ENCODE assay signal across 9 cellular contexts in the genomic region with DNA sequence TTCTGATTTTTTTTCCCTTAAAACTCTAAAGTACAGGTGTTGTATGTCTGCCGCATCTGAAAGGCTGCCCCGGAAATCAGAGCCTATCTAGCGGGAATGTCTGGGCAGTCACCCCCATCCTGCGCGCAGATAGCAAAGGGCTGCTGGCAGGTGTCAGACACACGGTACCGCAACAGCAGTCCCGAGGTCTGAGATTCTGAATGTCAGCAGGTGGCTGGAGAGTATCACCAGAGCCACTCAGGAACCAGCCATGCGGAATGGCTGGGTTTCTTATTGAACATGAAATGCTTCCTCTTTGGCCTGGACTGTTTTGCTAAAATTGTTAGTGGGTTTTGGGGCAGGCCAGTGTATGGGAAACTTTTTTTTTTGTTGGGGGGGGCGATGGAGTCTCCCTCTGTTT. TPM values are rescaled to one million over a fixed set of nuclear protein-coding genes. Genes with fewer than 3 reads are reported as not detected.
DNase-seq lines count a peak whose midpoint lies in the region; ATAC-seq and TF ChIP-seq lines count a peak whose summit lies in the region.
"Had no signal": no experiment of that assay in that cellular context is flagged by ENCODE, and none has a peak within 500 bp of the region (broad histone marks: within the 10 kb centered on the region; RNA-seq: fewer than 3 reads in every experiment).

No MANE protein-coding gene starts in this region.

- no peak overlapping the region for H3K4me3 Mint-ChIP-seq in stimulated activated effector memory CD8-positive, alpha-beta T cell treated with anti-CD3 and anti-CD28 coated beads, Interleukin-12 subunit alpha, Interleukin-12 subunit beta, amount 100 ng/mL, for 72 hours
- H3K4me3 Mint-ChIP-seq: nephron had no signal

- H3K36me3 Mint-ChIP-seq in stimulated activated effector memory CD8-positive, alpha-beta T cell treated with anti-CD3 and anti-CD28 coated beads, Interleukin-12 subunit alpha, Interleukin-12 subunit beta, amount 100 ng/mL, for 72 hours = peaks cover 83% of the 10 kb centered on the region

- TF ChIP-seq CTCF in Peyer's patch (IDR thresholded peaks at IDR 0.05) = no peak

- no peak for TF ChIP-seq POLR2A in Peyer's patch (IDR thresholded peaks at IDR 0.05)

- no peaks in the 10 kb centered on the region for H3K9me3 Mint-ChIP-seq in stimulated activated effector memory CD8-positive, alpha-beta T cell treated with anti-CD3 and anti-CD28 coated beads, Interleukin-12 subunit alpha, Interleukin-12 subunit beta, amount 100 ng/mL, for 72 hours
- H3K9me3 Mint-ChIP-seq: nephron had no signal

- H3K27ac Mint-ChIP-seq in stimulated activated effector memory CD8-positive, alpha-beta T cell treated with anti-CD3 and anti-CD28 coated beads, Interleukin-12 subunit alpha, Interleukin-12 subunit beta, amount 100 ng/mL, for 72 hours = peak overlapping the region; percentile 32
- H3K27ac Mint-ChIP-seq: nephron had no signal

- peaks cover 4% of the 10 kb centered on the region for H3K4me1 Mint-ChIP-seq in stimulated activated effector memory CD8-positive, alpha-beta T cell treated with anti-CD3 and anti-CD28 coated beads, Interleukin-12 subunit alpha, Interleukin-12 subunit beta, amount 100 ng/mL, for 72 hours
- H3K4me1 Mint-ChIP-seq: nephron had no signal

- DNase-seq in NCI-H345 (lab: John Stamatoyannopoulos, UW) (peak; percentile 6), NCI-H345 treated with DMSO at 0.1 percent for 48 hours (lab: John Stamatoyannopoulos, UW; ENCODE audit: unreplicated experiment) (no peak), Peyer's patch (peak in 2 of 3 donors; percentile 84), NCI-H187 treated with DMSO at 0.1 percent for 48 hours (lab: John Stamatoyannopoulos, UW) (no peak), midbrain (lab: John Stamatoyannopoulos, UW) (no peak), NCI-H526 treated with DMSO at 0.1 percent for 48 hours (lab: John Stamatoyannopoulos, UW) (no peak)
- DNase-seq in stimulated activated effector memory CD8-positive, alpha-beta T cell treated with anti-CD3 and anti-CD28 coated beads, Interleukin-12 subunit alpha, Interleukin-12 subunit beta, amount 100 ng/mL, for 72 hours (ENCODE audit: low spot score in 2 of 2) = no peak

- H3K27ac ChIP-seq in Peyer's patch = peak overlapping the region in 3 of 4 donors; percentile 35 to 91 (median 79)

- no peaks in the 10 kb centered on the region for H3K27me3 ChIP-seq in Peyer's patch

- no peak overlapping the region for H3K4me3 ChIP-seq in Peyer's patch

- no peaks in the 10 kb centered on the region for H3K9me3 ChIP-seq in Peyer's patch

- peak; percentile 78 for ATAC-seq in HG03097 (IDR thresholded peaks at IDR 0.05; ENCODE audit: low FRiP score, unreplicated experiment)
- ATAC-seq in stimulated activated effector memory CD8-positive, alpha-beta T cell treated with anti-CD3 and anti-CD28 coated beads, Interleukin-12 subunit alpha, Interleukin-12 subunit beta, amount 100 ng/mL, for 72 hours = no peak

- peaks cover 15 to 44% (median 19%) of the 10 kb centered on the region in 4 donors for H3K4me1 ChIP-seq in Peyer's patch

- peaks cover 0 to 31% (median 0%) of the 10 kb centered on the region in 3 donors for H3K36me3 ChIP-seq in Peyer's patch

RNA-seq across cellular contexts. Expression of gene CERK, which starts 53.3 kb away (rescaled TPM):
- total RNA-seq in Peyer's patch = 100 to 1,000 TPM in 1 of 4 donors, 10 to 100 TPM in 3; 89.1 to 131 (median 94.7) TPM

Comparison
In these comparisons a context has a peak if more than half of its experiments do, and no peak if none do; other contexts are left out.
1. DNase-seq: peak in NCI-H345 (single experiment) and Peyer's patch (2 of 3); none in NCI-H345 treated with DMSO at 0.1 percent for 48 hours (single experiment), stimulated activated effector memory CD8-positive, alpha-beta T cell treated with anti-CD3 and anti-CD28 coated beads, Interleukin-12 subunit alpha, Interleukin-12 subunit beta, amount 100 ng/mL, for 72 hours (0 of 2), NCI-H187 treated with DMSO at 0.1 percent for 48 hours (single experiment), midbrain (single experiment) and NCI-H526 treated with DMSO at 0.1 percent for 48 hours (single experiment).